In the genomic region with DNA sequence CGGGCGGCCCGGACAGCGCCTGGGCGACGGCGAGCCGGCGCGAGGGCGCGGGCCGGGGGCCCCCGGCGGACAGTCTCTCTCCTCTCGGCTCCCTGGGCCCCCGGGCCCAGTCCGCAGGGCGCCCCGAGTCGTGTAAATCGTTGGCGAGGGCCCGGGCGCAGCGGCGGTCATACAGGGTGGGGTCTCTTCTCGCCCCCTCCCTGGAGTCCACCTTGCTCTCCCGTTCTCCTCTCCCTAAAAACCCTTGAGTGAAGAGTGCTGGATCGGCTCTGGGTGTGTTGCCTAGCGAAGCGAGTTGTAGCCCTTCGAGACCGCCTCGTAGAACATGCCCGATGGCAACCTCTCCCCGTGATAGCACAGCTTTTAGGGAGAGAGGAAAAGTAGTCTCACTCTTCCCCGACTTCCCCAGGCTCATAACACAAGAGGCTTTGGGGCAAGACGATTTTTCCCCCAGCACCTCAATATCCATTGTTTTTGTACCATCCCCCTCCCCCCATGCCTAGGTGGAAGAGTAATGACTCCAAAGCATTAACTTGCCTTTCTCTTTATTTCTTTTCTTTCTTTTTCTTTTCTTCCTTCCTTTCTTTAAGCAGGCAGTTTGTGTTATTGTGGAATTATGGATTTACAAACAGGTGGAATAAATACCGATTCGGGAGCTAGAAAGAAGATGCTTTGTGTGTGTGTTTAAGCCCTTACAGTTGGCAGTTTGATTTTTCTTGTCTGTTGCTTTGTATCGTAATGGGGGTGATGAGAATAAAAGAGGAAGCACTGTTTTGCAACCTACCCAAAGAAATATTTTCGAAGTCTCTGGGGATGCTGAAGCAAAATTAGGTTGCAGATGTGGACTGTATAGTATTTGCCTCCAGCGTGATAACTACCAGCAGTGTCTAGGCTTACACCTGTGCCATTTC, we compare ENCODE assay signal across 8 cellular contexts. TPM values are rescaled to one million over a fixed set of nuclear protein-coding genes. Genes with fewer than 3 reads are reported as not detected.
DNase-seq lines count a peak whose midpoint lies in the region; ATAC-seq and FAIRE-seq lines count a peak whose summit lies in the region.

No MANE protein-coding gene starts in this region.

- peak overlapping the region; percentile 91 for H4K12ac ChIP-seq in trophoblast cell (ENCODE audit: low read depth, low read length)

- H3K14ac ChIP-seq in trophoblast cell (ENCODE audit: low read length), result peak overlapping the region; percentile 81

- no peak overlapping the region for H3K23ac ChIP-seq in trophoblast cell (ENCODE audit: low read length)

- FAIRE-seq in GM19239 (lab: Jason Lieb, UNC), result peak; percentile 95

- H2AK5ac ChIP-seq in trophoblast cell (ENCODE audit: low read length), result peak overlapping the region; percentile 79

- peak overlapping the region; percentile 24 for H2BK120ac ChIP-seq in trophoblast cell (ENCODE audit: insufficient read depth, low read length, poor library complexity)

- H3K4me2 ChIP-seq in trophoblast cell (ENCODE audit: low read length), result peak overlapping the region; percentile 64

- peak; percentile 32 for ATAC-seq in HG03175 (IDR thresholded peaks at IDR 0.05; ENCODE audit: unreplicated experiment)
- no peak for ATAC-seq in activated naive CD4-positive, alpha-beta T cell treated with anti-CD3 and anti-CD28 coated beads, Interleukin-2, amount 50 U/mL, for 72 hours

- H3K4me3 ChIP-seq in NT2/D1 (ENCODE audit: insufficient read length, low read depth), result peak overlapping the region; percentile 69
- H3K4me3 ChIP-seq in trophoblast cell (ENCODE audit: low read depth, low read length), result peak overlapping the region; percentile 96

- no CpG with 5 or more reads among the region's 44 CpGs for WGBS in trophoblast cell (ENCODE audit: extremely low coverage, insufficient coverage, insufficient read length)

- DNase-seq in COR-L47 (lab: John Stamatoyannopoulos, UW) (peak; percentile 22), GM19239 (ENCODE audit: insufficient read length, low spot score) (no peak), NT2/D1 (ENCODE audit: low read depth, low spot score) (no peak), cardiac septum (ENCODE audit: low spot score) (peak; percentile 78), trophoblast cell (peak; percentile 26 to 75), cortex of kidney (lab: John Stamatoyannopoulos, UW) (no peak)
- peak in 1 of 2 donors; percentile 34 for DNase-seq in activated naive CD4-positive, alpha-beta T cell treated with anti-CD3 and anti-CD28 coated beads, Interleukin-2, amount 50 U/mL, for 72 hours (ENCODE audit: low spot score in 2 of 2)

- peak overlapping the region; percentile 89 for H3K18ac ChIP-seq in trophoblast cell (ENCODE audit: low read length)

- H3K9ac ChIP-seq in NT2/D1 (ENCODE audit: insufficient read length, low read depth) (peak overlapping the region; percentile 83), trophoblast cell (ENCODE audit: low read length) (peak overlapping the region; percentile 82)

- peaks cover 12% of the 10 kb centered on the region for H3K79me2 ChIP-seq in trophoblast cell (ENCODE audit: control insufficient read depth, insufficient read depth, low read length, poor library complexity)

- no peaks in the 10 kb centered on the region for H3K9me3 ChIP-seq in NT2/D1 (ENCODE audit: insufficient read depth, low read length)
- no peaks in the 10 kb centered on the region for H3K9me3 ChIP-seq in trophoblast cell (ENCODE audit: insufficient read depth, low read depth, low read length)

- H3K36me3 Mint-ChIP-seq in activated naive CD4-positive, alpha-beta T cell treated with anti-CD3 and anti-CD28 coated beads, Interleukin-2, amount 50 U/mL, for 72 hours, result peaks cover 7 to 16% of the 10 kb centered on the region in 2 donors

- intact Hi-C loops in cardiac septum (cut with DNase I), result loop anchor here (5.0 kb wide), 1 partner anchor 48 kb away; a partner anchor contains a TSS

- H3K4me1 ChIP-seq in NT2/D1 (ENCODE audit: insufficient read depth, insufficient read length), result peaks cover 3% of the 10 kb centered on the region
- H3K4me1 ChIP-seq in trophoblast cell (ENCODE audit: control insufficient read depth in 1 of 2, insufficient read depth in 2 of 2, low read length in 2 of 2), result no peaks in the 10 kb centered on the region

- peak overlapping the region; percentile 43 for H2AFZ ChIP-seq in trophoblast cell (ENCODE audit: insufficient read depth, low read length, poor library complexity)

- H4K8ac ChIP-seq in trophoblast cell (ENCODE audit: low read depth, low read length), result peak overlapping the region; percentile 81

- peak overlapping the region; percentile 96 to 99 for H3K27ac Mint-ChIP-seq in activated naive CD4-positive, alpha-beta T cell treated with anti-CD3 and anti-CD28 coated beads, Interleukin-2, amount 50 U/mL, for 72 hours

- peaks cover 15% of the 10 kb centered on the region for H3K79me1 ChIP-seq in trophoblast cell (ENCODE audit: low read length)

- peak overlapping the region; percentile 88 for H3K4ac ChIP-seq in trophoblast cell (ENCODE audit: low read depth, low read length)

- peak overlapping the region; percentile 66 for H4K91ac ChIP-seq in trophoblast cell (ENCODE audit: low read depth, low read length)

- H3K27me3 ChIP-seq in NT2/D1 (ENCODE audit: insufficient read depth, insufficient read length), result no peaks in the 10 kb centered on the region
- H3K27me3 ChIP-seq in trophoblast cell (ENCODE audit: insufficient read depth, low read length), result no peaks in the 10 kb centered on the region

- H3K27ac ChIP-seq in trophoblast cell (ENCODE audit: low read depth, low read length), result peak overlapping the region; percentile 82

- no peak overlapping the region for H2BK12ac ChIP-seq in trophoblast cell (ENCODE audit: low read length)

- H3K36me3 ChIP-seq in NT2/D1 (ENCODE audit: insufficient read depth, insufficient read length, low read length), result peaks cover 6% of the 10 kb centered on the region
- peaks cover 0 to 2% of the 10 kb centered on the region in 2 experiments for H3K36me3 ChIP-seq in trophoblast cell (ENCODE audit: control insufficient read depth in 1 of 2, insufficient read depth in 2 of 2, low read length in 2 of 2)

- H2BK5ac ChIP-seq in trophoblast cell (ENCODE audit: low read depth, low read length, poor library complexity), result peak overlapping the region; percentile 84

- H3K9me3 Mint-ChIP-seq in activated naive CD4-positive, alpha-beta T cell treated with anti-CD3 and anti-CD28 coated beads, Interleukin-2, amount 50 U/mL, for 72 hours, result no peaks in the 10 kb centered on the region

RNA-seq across cellular contexts. Expression of a gene that starts 0.8 kb away (rescaled TPM):
- 10 to 100 TPM; 33.7 to 35.9 TPM for total RNA-seq in activated naive CD4-positive, alpha-beta T cell treated with anti-CD3 and anti-CD28 coated beads, Interleukin-2, amount 50 U/mL, for 72 hours
- 51.4 TPM for total RNA-seq in cardiac septum
- 34.3 and 36.2 TPM in 2 replicates for polyA plus RNA-seq in trophoblast cell (2013)

RNA-seq across cellular contexts. Expression of a gene that starts 1.2 kb away (rescaled TPM):
- 10 to 100 TPM; 32.1 to 51.8 TPM for total RNA-seq in activated naive CD4-positive, alpha-beta T cell treated with anti-CD3 and anti-CD28 coated beads, Interleukin-2, amount 50 U/mL, for 72 hours
- total RNA-seq in cardiac septum, result 31.1 TPM
- 25.9 and 26.3 TPM in 2 replicates for polyA plus RNA-seq in trophoblast cell (2013)

RNA-seq across cellular contexts. Expression of a gene that starts 48.5 kb away (rescaled TPM):
- 100 to 1,000 TPM in 1 of 2 donors, 10 to 100 TPM in 1; 94.9 to 159 TPM for total RNA-seq in activated naive CD4-positive, alpha-beta T cell treated with anti-CD3 and anti-CD28 coated beads, Interleukin-2, amount 50 U/mL, for 72 hours
- 42.0 TPM for total RNA-seq in cardiac septum
- 57.0 and 61.1 TPM in 2 replicates for polyA plus RNA-seq in trophoblast cell (2013)

Comparison
In these comparisons a context has a peak if more than half of its experiments do, and no peak if none do; other contexts are left out.
1. DNase-seq: peak in COR-L47 (single experiment), cardiac septum (single experiment) and trophoblast cell (2 of 2); none in GM19239 (single experiment), NT2/D1 (single experiment) and cortex of kidney (single experiment).